In the genomic region with DNA sequence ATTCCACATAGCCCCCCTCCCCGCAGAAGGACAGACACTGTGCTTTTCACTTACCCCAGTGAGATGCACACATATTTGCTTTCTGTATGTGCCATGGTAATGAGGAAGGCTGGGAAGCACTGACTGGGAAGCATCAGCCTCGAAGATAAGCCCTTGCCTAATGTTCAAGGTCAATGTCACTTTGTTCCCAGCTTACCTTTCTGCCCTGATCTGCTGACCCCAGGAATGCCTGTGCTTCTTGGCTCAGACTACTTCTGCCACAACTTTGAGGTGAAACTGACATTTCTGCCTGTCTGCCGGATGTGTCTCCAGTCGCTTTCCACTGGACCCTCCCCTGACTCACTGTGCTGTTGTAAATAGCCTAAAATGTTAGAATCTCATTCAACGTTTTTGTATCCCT, we compare ENCODE assay signal across 1 cellular context.
TF ChIP-seq lines count a peak whose summit lies in the region.

No MANE protein-coding gene starts in this region.

TF ChIP-seq in HepG2, 621 proteins besides CTCF, POLR2A, EP300 and RAD21 (continued from another document and continues in another):
- TF ChIP-seq, protein P1, sequence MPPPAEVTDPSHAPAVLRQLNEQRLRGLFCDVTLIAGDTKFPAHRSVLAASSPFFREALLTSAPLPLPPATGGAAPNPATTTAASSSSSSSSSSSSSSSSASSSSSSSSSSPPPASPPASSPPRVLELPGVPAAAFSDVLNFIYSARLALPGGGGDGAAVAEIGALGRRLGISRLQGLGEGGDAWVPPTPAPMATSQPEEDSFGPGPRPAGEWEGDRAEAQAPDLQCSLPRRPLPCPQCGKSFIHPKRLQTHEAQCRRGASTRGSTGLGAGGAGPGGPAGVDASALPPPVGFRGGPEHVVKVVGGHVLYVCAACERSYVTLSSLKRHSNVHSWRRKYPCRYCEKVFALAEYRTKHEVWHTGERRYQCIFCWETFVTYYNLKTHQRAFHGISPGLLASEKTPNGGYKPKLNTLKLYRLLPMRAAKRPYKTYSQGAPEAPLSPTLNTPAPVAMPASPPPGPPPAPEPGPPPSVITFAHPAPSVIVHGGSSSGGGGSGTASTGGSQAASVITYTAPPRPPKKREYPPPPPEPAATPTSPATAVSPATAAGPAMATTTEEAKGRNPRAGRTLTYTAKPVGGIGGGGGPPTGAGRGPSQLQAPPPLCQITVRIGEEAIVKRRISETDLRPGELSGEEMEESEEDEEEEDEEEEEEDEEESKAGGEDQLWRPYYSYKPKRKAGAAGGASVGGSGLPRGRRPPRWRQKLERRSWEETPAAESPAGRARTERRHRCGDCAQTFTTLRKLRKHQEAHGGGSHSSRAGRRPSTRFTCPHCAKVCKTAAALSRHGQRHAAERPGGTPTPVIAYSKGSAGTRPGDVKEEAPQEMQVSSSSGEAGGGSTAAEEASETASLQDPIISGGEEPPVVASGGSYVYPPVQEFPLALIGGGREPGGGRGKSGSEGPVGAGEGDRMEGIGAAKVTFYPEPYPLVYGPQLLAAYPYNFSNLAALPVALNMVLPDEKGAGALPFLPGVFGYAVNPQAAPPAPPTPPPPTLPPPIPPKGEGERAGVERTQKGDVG (CRISPR knock-in tag; IDR thresholded peaks at IDR 0.05; ENCODE audit: borderline replicate concordance), result no peak
- no peak for TF ChIP-seq PCBP1 (IDR thresholded peaks at IDR 0.05; ENCODE audit: borderline replicate concordance, low read depth, low read length)
- TF ChIP-seq, protein P2, sequence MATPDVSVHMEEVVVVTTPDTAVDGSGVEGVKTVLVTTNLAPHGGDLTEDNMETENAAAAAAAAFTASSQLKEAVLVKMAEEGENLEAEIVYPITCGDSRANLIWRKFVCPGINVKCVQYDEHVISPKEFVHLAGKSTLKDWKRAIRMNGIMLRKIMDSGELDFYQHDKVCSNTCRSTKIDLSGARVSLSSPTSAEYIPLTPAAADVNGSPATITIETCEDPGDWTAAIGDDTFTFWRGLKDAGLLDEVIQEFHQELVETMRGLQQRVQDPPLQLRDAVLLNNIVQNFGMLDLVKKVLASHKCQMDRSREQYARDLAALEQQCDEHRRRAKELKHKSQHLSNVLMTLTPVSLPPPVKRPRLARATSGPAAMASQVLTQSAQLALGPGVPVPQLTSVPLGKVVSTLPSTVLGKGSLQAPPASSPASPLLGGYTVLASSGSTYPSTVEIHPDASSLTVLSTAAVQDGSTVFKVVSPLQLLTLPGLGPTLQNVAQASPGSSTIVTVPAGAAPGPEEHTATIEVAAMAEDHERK (CRISPR knock-in tag; IDR thresholded peaks at IDR 0.05; ENCODE audit: low read depth), result no peak
- no peak for TF ChIP-seq FIP1L1 (IDR thresholded peaks at IDR 0.05; ENCODE audit: borderline replicate concordance, insufficient read depth, low read depth, low read length)
- TF ChIP-seq, protein P3, sequence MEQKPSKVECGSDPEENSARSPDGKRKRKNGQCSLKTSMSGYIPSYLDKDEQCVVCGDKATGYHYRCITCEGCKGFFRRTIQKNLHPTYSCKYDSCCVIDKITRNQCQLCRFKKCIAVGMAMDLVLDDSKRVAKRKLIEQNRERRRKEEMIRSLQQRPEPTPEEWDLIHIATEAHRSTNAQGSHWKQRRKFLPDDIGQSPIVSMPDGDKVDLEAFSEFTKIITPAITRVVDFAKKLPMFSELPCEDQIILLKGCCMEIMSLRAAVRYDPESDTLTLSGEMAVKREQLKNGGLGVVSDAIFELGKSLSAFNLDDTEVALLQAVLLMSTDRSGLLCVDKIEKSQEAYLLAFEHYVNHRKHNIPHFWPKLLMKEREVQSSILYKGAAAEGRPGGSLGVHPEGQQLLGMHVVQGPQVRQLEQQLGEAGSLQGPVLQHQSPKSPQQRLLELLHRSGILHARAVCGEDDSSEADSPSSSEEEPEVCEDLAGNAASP (CRISPR knock-in tag; IDR thresholded peaks at IDR 0.05; ENCODE audit: borderline replicate concordance), result peak; percentile 71; the same call in 1 of the 2 replicates
- TF ChIP-seq EED (CRISPR knock-in tag; IDR thresholded peaks at IDR 0.05), result no peak
- no peak for TF ChIP-seq ZC3H13 (CRISPR knock-in tag; IDR thresholded peaks at IDR 0.05)
- TF ChIP-seq, protein P4, sequence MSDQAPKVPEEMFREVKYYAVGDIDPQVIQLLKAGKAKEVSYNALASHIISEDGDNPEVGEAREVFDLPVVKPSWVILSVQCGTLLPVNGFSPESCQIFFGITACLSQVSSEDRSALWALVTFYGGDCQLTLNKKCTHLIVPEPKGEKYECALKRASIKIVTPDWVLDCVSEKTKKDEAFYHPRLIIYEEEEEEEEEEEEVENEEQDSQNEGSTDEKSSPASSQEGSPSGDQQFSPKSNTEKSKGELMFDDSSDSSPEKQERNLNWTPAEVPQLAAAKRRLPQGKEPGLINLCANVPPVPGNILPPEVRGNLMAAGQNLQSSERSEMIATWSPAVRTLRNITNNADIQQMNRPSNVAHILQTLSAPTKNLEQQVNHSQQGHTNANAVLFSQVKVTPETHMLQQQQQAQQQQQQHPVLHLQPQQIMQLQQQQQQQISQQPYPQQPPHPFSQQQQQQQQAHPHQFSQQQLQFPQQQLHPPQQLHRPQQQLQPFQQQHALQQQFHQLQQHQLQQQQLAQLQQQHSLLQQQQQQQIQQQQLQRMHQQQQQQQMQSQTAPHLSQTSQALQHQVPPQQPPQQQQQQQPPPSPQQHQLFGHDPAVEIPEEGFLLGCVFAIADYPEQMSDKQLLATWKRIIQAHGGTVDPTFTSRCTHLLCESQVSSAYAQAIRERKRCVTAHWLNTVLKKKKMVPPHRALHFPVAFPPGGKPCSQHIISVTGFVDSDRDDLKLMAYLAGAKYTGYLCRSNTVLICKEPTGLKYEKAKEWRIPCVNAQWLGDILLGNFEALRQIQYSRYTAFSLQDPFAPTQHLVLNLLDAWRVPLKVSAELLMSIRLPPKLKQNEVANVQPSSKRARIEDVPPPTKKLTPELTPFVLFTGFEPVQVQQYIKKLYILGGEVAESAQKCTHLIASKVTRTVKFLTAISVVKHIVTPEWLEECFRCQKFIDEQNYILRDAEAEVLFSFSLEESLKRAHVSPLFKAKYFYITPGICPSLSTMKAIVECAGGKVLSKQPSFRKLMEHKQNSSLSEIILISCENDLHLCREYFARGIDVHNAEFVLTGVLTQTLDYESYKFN (CRISPR knock-in tag; conservative IDR thresholded peaks at IDR 0.05), result 0 out of 2 replicates have a peak, but pooled peaks have one; percentile 15
- no peak for TF ChIP-seq NCOA5 (CRISPR knock-in tag; IDR thresholded peaks at IDR 0.05)
- TF ChIP-seq TEAD3 (CRISPR knock-in tag; optimal IDR thresholded peaks at IDR 0.05; ENCODE audit: borderline replicate concordance), result peak; percentile 47
- TF ChIP-seq, protein P5, sequence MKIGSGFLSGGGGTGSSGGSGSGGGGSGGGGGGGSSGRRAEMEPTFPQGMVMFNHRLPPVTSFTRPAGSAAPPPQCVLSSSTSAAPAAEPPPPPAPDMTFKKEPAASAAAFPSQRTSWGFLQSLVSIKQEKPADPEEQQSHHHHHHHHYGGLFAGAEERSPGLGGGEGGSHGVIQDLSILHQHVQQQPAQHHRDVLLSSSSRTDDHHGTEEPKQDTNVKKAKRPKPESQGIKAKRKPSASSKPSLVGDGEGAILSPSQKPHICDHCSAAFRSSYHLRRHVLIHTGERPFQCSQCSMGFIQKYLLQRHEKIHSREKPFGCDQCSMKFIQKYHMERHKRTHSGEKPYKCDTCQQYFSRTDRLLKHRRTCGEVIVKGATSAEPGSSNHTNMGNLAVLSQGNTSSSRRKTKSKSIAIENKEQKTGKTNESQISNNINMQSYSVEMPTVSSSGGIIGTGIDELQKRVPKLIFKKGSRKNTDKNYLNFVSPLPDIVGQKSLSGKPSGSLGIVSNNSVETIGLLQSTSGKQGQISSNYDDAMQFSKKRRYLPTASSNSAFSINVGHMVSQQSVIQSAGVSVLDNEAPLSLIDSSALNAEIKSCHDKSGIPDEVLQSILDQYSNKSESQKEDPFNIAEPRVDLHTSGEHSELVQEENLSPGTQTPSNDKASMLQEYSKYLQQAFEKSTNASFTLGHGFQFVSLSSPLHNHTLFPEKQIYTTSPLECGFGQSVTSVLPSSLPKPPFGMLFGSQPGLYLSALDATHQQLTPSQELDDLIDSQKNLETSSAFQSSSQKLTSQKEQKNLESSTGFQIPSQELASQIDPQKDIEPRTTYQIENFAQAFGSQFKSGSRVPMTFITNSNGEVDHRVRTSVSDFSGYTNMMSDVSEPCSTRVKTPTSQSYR (CRISPR knock-in tag; IDR thresholded peaks at IDR 0.05; ENCODE audit: borderline replicate concordance), result no peak
- TF ChIP-seq NCOR1 (IDR thresholded peaks at IDR 0.05; ENCODE audit: borderline replicate concordance, low read length), result peak; percentile 77; the same call in 1 of the 2 replicates
- TF ChIP-seq, protein P6, sequence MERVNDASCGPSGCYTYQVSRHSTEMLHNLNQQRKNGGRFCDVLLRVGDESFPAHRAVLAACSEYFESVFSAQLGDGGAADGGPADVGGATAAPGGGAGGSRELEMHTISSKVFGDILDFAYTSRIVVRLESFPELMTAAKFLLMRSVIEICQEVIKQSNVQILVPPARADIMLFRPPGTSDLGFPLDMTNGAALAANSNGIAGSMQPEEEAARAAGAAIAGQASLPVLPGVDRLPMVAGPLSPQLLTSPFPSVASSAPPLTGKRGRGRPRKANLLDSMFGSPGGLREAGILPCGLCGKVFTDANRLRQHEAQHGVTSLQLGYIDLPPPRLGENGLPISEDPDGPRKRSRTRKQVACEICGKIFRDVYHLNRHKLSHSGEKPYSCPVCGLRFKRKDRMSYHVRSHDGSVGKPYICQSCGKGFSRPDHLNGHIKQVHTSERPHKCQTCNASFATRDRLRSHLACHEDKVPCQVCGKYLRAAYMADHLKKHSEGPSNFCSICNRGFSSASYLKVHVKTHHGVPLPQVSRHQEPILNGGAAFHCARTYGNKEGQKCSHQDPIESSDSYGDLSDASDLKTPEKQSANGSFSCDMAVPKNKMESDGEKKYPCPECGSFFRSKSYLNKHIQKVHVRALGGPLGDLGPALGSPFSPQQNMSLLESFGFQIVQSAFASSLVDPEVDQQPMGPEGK (CRISPR knock-in tag; IDR thresholded peaks at IDR 0.05), result peak; percentile 72
- TF ChIP-seq SMAD1 (CRISPR knock-in tag; IDR thresholded peaks at IDR 0.05; ENCODE audit: borderline replicate concordance, low read depth), result no peak
- TF ChIP-seq, protein P7, sequence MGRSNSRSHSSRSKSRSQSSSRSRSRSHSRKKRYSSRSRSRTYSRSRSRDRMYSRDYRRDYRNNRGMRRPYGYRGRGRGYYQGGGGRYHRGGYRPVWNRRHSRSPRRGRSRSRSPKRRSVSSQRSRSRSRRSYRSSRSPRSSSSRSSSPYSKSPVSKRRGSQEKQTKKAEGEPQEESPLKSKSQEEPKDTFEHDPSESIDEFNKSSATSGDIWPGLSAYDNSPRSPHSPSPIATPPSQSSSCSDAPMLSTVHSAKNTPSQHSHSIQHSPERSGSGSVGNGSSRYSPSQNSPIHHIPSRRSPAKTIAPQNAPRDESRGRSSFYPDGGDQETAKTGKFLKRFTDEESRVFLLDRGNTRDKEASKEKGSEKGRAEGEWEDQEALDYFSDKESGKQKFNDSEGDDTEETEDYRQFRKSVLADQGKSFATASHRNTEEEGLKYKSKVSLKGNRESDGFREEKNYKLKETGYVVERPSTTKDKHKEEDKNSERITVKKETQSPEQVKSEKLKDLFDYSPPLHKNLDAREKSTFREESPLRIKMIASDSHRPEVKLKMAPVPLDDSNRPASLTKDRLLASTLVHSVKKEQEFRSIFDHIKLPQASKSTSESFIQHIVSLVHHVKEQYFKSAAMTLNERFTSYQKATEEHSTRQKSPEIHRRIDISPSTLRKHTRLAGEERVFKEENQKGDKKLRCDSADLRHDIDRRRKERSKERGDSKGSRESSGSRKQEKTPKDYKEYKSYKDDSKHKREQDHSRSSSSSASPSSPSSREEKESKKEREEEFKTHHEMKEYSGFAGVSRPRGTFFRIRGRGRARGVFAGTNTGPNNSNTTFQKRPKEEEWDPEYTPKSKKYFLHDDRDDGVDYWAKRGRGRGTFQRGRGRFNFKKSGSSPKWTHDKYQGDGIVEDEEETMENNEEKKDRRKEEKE (IDR thresholded peaks at IDR 0.05), result no peak
- no peak for TF ChIP-seq ZSCAN20 (CRISPR knock-in tag; IDR thresholded peaks at IDR 0.05; ENCODE audit: borderline replicate concordance)
- no peak for TF ChIP-seq HNRNPUL1 (IDR thresholded peaks at IDR 0.05; ENCODE audit: low read depth, low read length)
- TF ChIP-seq ZNF496 (CRISPR knock-in tag; IDR thresholded peaks at IDR 0.05; ENCODE audit: insufficient replicate concordance), result no peak
- TF ChIP-seq MIER2 (CRISPR knock-in tag; IDR thresholded peaks at IDR 0.05), result no peak
- TF ChIP-seq ZNF329 (CRISPR knock-in tag; IDR thresholded peaks at IDR 0.05; ENCODE audit: low read depth), result no peak
- no peak for TF ChIP-seq ZBTB20 (CRISPR knock-in tag; IDR thresholded peaks at IDR 0.05; ENCODE audit: borderline replicate concordance, low read depth)
- TF ChIP-seq NR2F2 (IDR thresholded peaks at IDR 0.05; ENCODE audit: borderline replicate concordance, low read depth), result peak; percentile 36; the same call in 1 of the 2 replicates
- TF ChIP-seq ZMYM4 (CRISPR knock-in tag; IDR thresholded peaks at IDR 0.05), result no peak
- TF ChIP-seq, protein P8, sequence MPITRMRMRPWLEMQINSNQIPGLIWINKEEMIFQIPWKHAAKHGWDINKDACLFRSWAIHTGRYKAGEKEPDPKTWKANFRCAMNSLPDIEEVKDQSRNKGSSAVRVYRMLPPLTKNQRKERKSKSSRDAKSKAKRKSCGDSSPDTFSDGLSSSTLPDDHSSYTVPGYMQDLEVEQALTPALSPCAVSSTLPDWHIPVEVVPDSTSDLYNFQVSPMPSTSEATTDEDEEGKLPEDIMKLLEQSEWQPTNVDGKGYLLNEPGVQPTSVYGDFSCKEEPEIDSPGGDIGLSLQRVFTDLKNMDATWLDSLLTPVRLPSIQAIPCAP (CRISPR knock-in tag; IDR thresholded peaks at IDR 0.05; ENCODE audit: low read depth), result no peak
- TF ChIP-seq ZFX (CRISPR knock-in tag; IDR thresholded peaks at IDR 0.05; ENCODE audit: low read depth), result no peak
- TF ChIP-seq ZNF629 (CRISPR knock-in tag; conservative IDR thresholded peaks at IDR 0.05), result no peak
- TF ChIP-seq SMC3 (IDR thresholded peaks at IDR 0.05; ENCODE audit: low read length), result no peak
- no peak for TF ChIP-seq HIVEP1 (CRISPR knock-in tag; IDR thresholded peaks at IDR 0.05)
- TF ChIP-seq REXO4 (CRISPR knock-in tag; IDR thresholded peaks at IDR 0.05; ENCODE audit: borderline replicate concordance), result no peak
- no peak for TF ChIP-seq ZKSCAN8 (CRISPR knock-in tag; IDR thresholded peaks at IDR 0.05; ENCODE audit: borderline replicate concordance)
- no peak for TF ChIP-seq NFIC (IDR thresholded peaks at IDR 0.05; ENCODE audit: low read length)
- TF ChIP-seq ELF4 (CRISPR knock-in tag; IDR thresholded peaks at IDR 0.05; ENCODE audit: borderline replicate concordance), result no peak
- no peak for TF ChIP-seq ZNF772 (CRISPR knock-in tag; IDR thresholded peaks at IDR 0.05)
- TF ChIP-seq REL (CRISPR knock-in tag; conservative IDR thresholded peaks at IDR 0.05), result no peak
- no peak for TF ChIP-seq ZBTB38 (CRISPR knock-in tag; IDR thresholded peaks at IDR 0.05)
- TF ChIP-seq, protein P9, sequence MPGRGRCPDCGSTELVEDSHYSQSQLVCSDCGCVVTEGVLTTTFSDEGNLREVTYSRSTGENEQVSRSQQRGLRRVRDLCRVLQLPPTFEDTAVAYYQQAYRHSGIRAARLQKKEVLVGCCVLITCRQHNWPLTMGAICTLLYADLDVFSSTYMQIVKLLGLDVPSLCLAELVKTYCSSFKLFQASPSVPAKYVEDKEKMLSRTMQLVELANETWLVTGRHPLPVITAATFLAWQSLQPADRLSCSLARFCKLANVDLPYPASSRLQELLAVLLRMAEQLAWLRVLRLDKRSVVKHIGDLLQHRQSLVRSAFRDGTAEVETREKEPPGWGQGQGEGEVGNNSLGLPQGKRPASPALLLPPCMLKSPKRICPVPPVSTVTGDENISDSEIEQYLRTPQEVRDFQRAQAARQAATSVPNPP (CRISPR knock-in tag; IDR thresholded peaks at IDR 0.05), result no peak
- TF ChIP-seq ZNF775 (CRISPR knock-in tag; IDR thresholded peaks at IDR 0.05; ENCODE audit: borderline replicate concordance), result no peak
- TF ChIP-seq YEATS4 (CRISPR knock-in tag; IDR thresholded peaks at IDR 0.05; ENCODE audit: borderline replicate concordance), result no peak
